Comparison of ENCODE assay signal across 13 cellular contexts in the genomic region with DNA sequence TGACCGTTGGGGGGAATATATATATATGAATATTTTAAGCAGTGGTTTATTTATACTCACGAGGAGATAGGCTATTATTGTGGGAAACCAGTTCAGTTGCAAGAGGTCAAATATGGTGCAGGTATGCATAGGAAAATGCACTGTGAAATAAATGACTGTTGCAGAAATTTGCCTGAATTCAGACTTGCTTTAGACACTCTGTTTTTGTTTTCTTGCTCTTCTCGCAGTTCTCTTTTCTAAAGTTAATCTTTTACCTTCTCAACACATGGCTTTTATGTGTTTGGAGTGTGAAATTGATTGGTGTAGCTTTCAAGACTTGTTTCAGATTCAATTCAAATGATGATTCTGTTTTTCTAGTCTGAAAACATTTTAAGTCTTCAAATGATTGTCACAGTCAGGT.
DNase-seq lines count a peak whose midpoint lies in the region; ATAC-seq and TF ChIP-seq lines count a peak whose summit lies in the region.
"Had no signal": no experiment of that assay in that cellular context is flagged by ENCODE, and none has a peak within 500 bp of the region (broad histone marks: within the 10 kb centered on the region; RNA-seq: fewer than 3 reads in every experiment).

No MANE protein-coding gene starts in this region.

- no peak for DNase-seq in HFFc6
- no peak for DNase-seq in smooth muscle cell (lab: John Stamatoyannopoulos, UW; ENCODE audit: unreplicated experiment)
- DNase-seq in mucosa of gallbladder (ENCODE audit: low spot score), result no peak
- no peak for DNase-seq in NCI-H146 treated with DMSO at 0.1 percent for 48 hours (lab: John Stamatoyannopoulos, UW; ENCODE audit: unreplicated experiment)
- no peak for DNase-seq in mesenteric fat pad (ENCODE audit: low spot score)
- DNase-seq in AG08396 (ENCODE audit: low spot score), result no peak
- DNase-seq: EL; stimulated activated CD4-positive, alpha-beta T cell treated with anti-CD3 and anti-CD28 coated beads, Interleukin-1b, Interleukin-23, amount 100 ng/mL, for 48 hours had no signal

- no peak overlapping the region for H3K4me2 ChIP-seq in smooth muscle cell

- H2AFZ ChIP-seq in smooth muscle cell (ENCODE audit: low read depth), result no peak overlapping the region

- no peak overlapping the region for H3K4me3 ChIP-seq in smooth muscle cell
- H3K4me3 ChIP-seq: thoracic aorta had no signal

- no peaks in the 10 kb centered on the region for H3K27me3 Mint-ChIP-seq in HFFc6 (ENCODE audit: insufficient read depth)

- H4K20me1 ChIP-seq in smooth muscle cell (ENCODE audit: low read depth), result peaks cover 43% of the 10 kb centered on the region

- no peaks in the 10 kb centered on the region for H3K36me3 Mint-ChIP-seq in HFFc6 (ENCODE audit: low read depth)

- peaks cover 38% of the 10 kb centered on the region for H3K4me1 ChIP-seq in smooth muscle cell (ENCODE audit: low read depth)

- peak overlapping the region; percentile 90 for H3K27ac Mint-ChIP-seq in HFFc6

- 83% methylated on average over 3 of the region's 3 CpGs for whole genome bisulfite sequencing in smooth muscle cell (ENCODE audit: low lambda C conversion rate)

- H3K79me2 ChIP-seq in smooth muscle cell (ENCODE audit: low read depth), result peaks cover 62% of the 10 kb centered on the region

- H3K9me3 Mint-ChIP-seq in HFFc6, result no peaks in the 10 kb centered on the region

- no peaks in the 10 kb centered on the region for H3K27me3 ChIP-seq in smooth muscle cell (ENCODE audit: low read depth)

- H3K36me3 ChIP-seq in smooth muscle cell (ENCODE audit: low read depth), result no peaks in the 10 kb centered on the region
- H3K36me3 ChIP-seq: thoracic aorta had no signal

- peaks cover 40% of the 10 kb centered on the region for H3K4me1 Mint-ChIP-seq in HFFc6 (ENCODE audit: low read depth)

- H3K9ac ChIP-seq in smooth muscle cell (ENCODE audit: low read depth), result peak overlapping the region; percentile 41

- H3K9me3 ChIP-seq in smooth muscle cell (replicated peaks; ENCODE audit: low read depth), result no peaks in the 10 kb centered on the region
- H3K9me3 ChIP-seq: thoracic aorta had no signal

- peak; percentile 73 for ATAC-seq in GM19023 (IDR thresholded peaks at IDR 0.05; ENCODE audit: unreplicated experiment)
- ATAC-seq in HG03565 (IDR thresholded peaks at IDR 0.05; ENCODE audit: unreplicated experiment), result peak; percentile 35
- ATAC-seq: HCT116, SK-N-SH treated with all-trans-retinoic acid at 6 μM for 48 hours had no signal

- H3K27ac ChIP-seq in smooth muscle cell (ENCODE audit: low read depth), result peak overlapping the region; percentile 80
- H3K27ac ChIP-seq: thoracic aorta had no signal

- TF ChIP-seq CTCF in HFFc6 (IDR thresholded peaks at IDR 0.05), result no peak
- no peak for TF ChIP-seq CTCF in smooth muscle cell (IDR thresholded peaks at IDR 0.05; ENCODE audit: borderline replicate concordance, insufficient read depth, poor library complexity, severe bottlenecking)

- peaks cover 33% of the 10 kb centered on the region for H3F3A ChIP-seq in smooth muscle cell (ENCODE audit: low read depth)

- no peak overlapping the region for H3K4me3 Mint-ChIP-seq in HFFc6
